ENCODE assay signal across 8 cellular contexts in genomic region chr16:1773703-1774455, GRCh38. TPM values are rescaled to one million over a fixed set of nuclear protein-coding genes. Genes with fewer than 3 reads are reported as not detected.
DNase-seq lines count a peak whose midpoint lies in the region; ATAC-seq, FAIRE-seq and TF ChIP-seq lines count a peak whose summit lies in the region.

No MANE protein-coding gene starts in this region.

- H3K27ac ChIP-seq in OCI-LY3 (ENCODE audit: low read length), result peak overlapping the region; percentile 82
- peak overlapping the region; percentile 94 for H3K27ac ChIP-seq in lower lobe of right lung
- no peak overlapping the region for H3K27ac ChIP-seq in urinary bladder (ENCODE audit: low read depth)

- no peaks in the 10 kb centered on the region for H3K9me3 Mint-ChIP-seq in activated CD4-positive, alpha-beta T cell treated with anti-CD3 and anti-CD28 coated beads for 36 hours (ENCODE audit: low read depth)

- TF ChIP-seq CTCF in OCI-LY3 (IDR thresholded peaks at IDR 0.05; ENCODE audit: low read depth, low read length), result no peak
- no peak for TF ChIP-seq CTCF in bronchial epithelial cell (IDR thresholded peaks at IDR 0.05; ENCODE audit: insufficient read depth, low read length, severe bottlenecking)
- TF ChIP-seq CTCF in lower lobe of right lung (IDR thresholded peaks at IDR 0.05), result no peak

- H3K36me3 ChIP-seq in OCI-LY3 (replicated peaks; ENCODE audit: low read depth, low read length) (peaks cover 7% of the 10 kb centered on the region), bronchial epithelial cell (ENCODE audit: control insufficient read depth, insufficient read depth, low read length) (peaks cover 22% of the 10 kb centered on the region), lower lobe of right lung (peaks cover 50% of the 10 kb centered on the region), urinary bladder (ENCODE audit: insufficient read depth) (peaks cover 5% of the 10 kb centered on the region)

- peaks cover 19% of the 10 kb centered on the region for H3K36me3 Mint-ChIP-seq in activated CD4-positive, alpha-beta T cell treated with anti-CD3 and anti-CD28 coated beads for 36 hours (ENCODE audit: low read depth)

- peaks cover 35% of the 10 kb centered on the region for H3K79me2 ChIP-seq in OCI-LY3 (ENCODE audit: low read length)

- peak; percentile 52 for DNase-seq in activated CD4-positive, alpha-beta T cell treated with anti-CD3 and anti-CD28 coated beads for 36 hours
- no peak for DNase-seq in activated CD4-positive, alpha-beta T cell treated with anti-CD3 and anti-CD28 coated beads for 4 hours
- DNase-seq in bronchial epithelial cell (ENCODE audit: low read depth) (no peak), lower lobe of right lung (no peak)

- peak overlapping the region; percentile 83 for H3K27ac Mint-ChIP-seq in activated CD4-positive, alpha-beta T cell treated with anti-CD3 and anti-CD28 coated beads for 36 hours

- H3K4me1 ChIP-seq in OCI-LY3 (ENCODE audit: low read length) (peaks cover 12% of the 10 kb centered on the region), lower lobe of right lung (peaks cover 37% of the 10 kb centered on the region), urinary bladder (ENCODE audit: insufficient read depth) (no peaks in the 10 kb centered on the region)

- no peaks in the 10 kb centered on the region for H4K20me1 ChIP-seq in OCI-LY3 (ENCODE audit: insufficient read depth, low read length)

- H3K4me1 Mint-ChIP-seq in activated CD4-positive, alpha-beta T cell treated with anti-CD3 and anti-CD28 coated beads for 36 hours, result peaks cover 9% of the 10 kb centered on the region

- peak overlapping the region; percentile 97 for H3K4me2 ChIP-seq in OCI-LY3 (ENCODE audit: low read length)

- H3K4me3 ChIP-seq in OCI-LY3 (ENCODE audit: low read length) (peak overlapping the region; percentile 99), bronchial epithelial cell (ENCODE audit: low read depth, low read length) (peak overlapping the region; percentile 97), lower lobe of right lung (peak overlapping the region; percentile 98), urinary bladder (ENCODE audit: low read depth, low read length) (peak overlapping the region; percentile 94)

- no peaks in the 10 kb centered on the region for H3K27me3 Mint-ChIP-seq in activated CD4-positive, alpha-beta T cell treated with anti-CD3 and anti-CD28 coated beads for 36 hours

- WGBS in urinary bladder, result 17% methylated on average over 45 of the region's 45 CpGs

- intact Hi-C loops in activated CD4-positive, alpha-beta T cell treated with anti-CD3 and anti-CD28 coated beads for 36 hours (cut with DNase I, micrococcal nuclease), result loop anchor here (1.0 to 5.0 kb wide), 18 partner anchors 8 to 1092 kb away; partner anchors contain the start of genes MAPK8IP3 (in 2 of the 2), NUBP2 (in 2 of the 2), SPSB3 (in 2 of the 2) and CRAMP1 (in 1 of the 2)
- intact Hi-C loops in lower lobe of right lung (cut with DNase I), result no loop called here

- peak overlapping the region; percentile 94 for H3K4me3 Mint-ChIP-seq in activated CD4-positive, alpha-beta T cell treated with anti-CD3 and anti-CD28 coated beads for 36 hours

- FAIRE-seq in bronchial epithelial cell (lab: Jason Lieb, UNC), result no peak

- H2AFZ ChIP-seq in OCI-LY3 (ENCODE audit: low read depth, low read length), result no peak overlapping the region

- peak overlapping the region; percentile 97 for H3K9ac ChIP-seq in OCI-LY3 (ENCODE audit: low read length)

- H3K9me3 ChIP-seq in OCI-LY3 (ENCODE audit: insufficient read depth, low read length) (no peaks in the 10 kb centered on the region), lower lobe of right lung (no peaks in the 10 kb centered on the region)

- ATAC-seq in activated CD4-positive, alpha-beta T cell treated with anti-CD3 and anti-CD28 coated beads for 36 hours, result peak; percentile 3
- peak; percentile 1 to 15 for ATAC-seq in lower lobe of right lung
- no peak for ATAC-seq in GM18873 (IDR thresholded peaks at IDR 0.05; ENCODE audit: low FRiP score, unreplicated experiment)
- ATAC-seq in GM19463 (IDR thresholded peaks at IDR 0.05; ENCODE audit: unreplicated experiment), result no peak

- POLR2A ChIA-PET in activated CD4-positive, alpha-beta T cell treated with anti-CD3 and anti-CD28 coated beads for 36 hours (lab: Charles Lee), result interaction anchor here (5.2 kb wide), 1 partner anchor 9 kb away, joined by 39 read pairs; the partner anchor contains the start of genes NUBP2 and SPSB3

- H3K27me3 ChIP-seq in OCI-LY3 (ENCODE audit: low read depth, low read length) (no peaks in the 10 kb centered on the region), bronchial epithelial cell (ENCODE audit: control insufficient read depth, insufficient read depth, low read length) (no peaks in the 10 kb centered on the region), lower lobe of right lung (ENCODE audit: low read depth) (no peaks in the 10 kb centered on the region)

- CTCF ChIA-PET in activated CD4-positive, alpha-beta T cell treated with anti-CD3 and anti-CD28 coated beads for 36 hours (lab: Charles Lee), result interaction anchor here (0.7 to 1.0 kb wide), 3 partner anchors 9 to 1238 kb away, joined by 3 to 5 read pairs (median 4); partner anchors contain the start of genes NUBP2 and SPSB3

RNA-seq across cellular contexts. Expression of gene MRPS34, which starts 0.9 kb away (rescaled TPM):
- total RNA-seq in activated CD4-positive, alpha-beta T cell treated with anti-CD3 and anti-CD28 coated beads for 36 hours, result 100 to 1,000 TPM; 146 to 175 TPM
- total RNA-seq in bronchial epithelial cell (71.3 and 74.8 TPM in 2 replicates), lower lobe of right lung (58.0 TPM), urinary bladder (21.9 TPM)
- polyA plus RNA-seq in urinary bladder, result 98.2 TPM

RNA-seq across cellular contexts. Expression of gene EME2, which starts 1.3 kb away (rescaled TPM):
- 10 to 100 TPM; 13.1 to 18.4 TPM for total RNA-seq in activated CD4-positive, alpha-beta T cell treated with anti-CD3 and anti-CD28 coated beads for 36 hours
- total RNA-seq in bronchial epithelial cell (5.8 and 6.1 TPM in 2 replicates), lower lobe of right lung (15.5 TPM), urinary bladder (8.1 TPM)
- 6.3 TPM for polyA plus RNA-seq in urinary bladder

RNA-seq across cellular contexts. Expression of gene NME3, which starts 2.5 kb away (rescaled TPM):
- 10 to 100 TPM; 23.7 to 43.6 TPM for total RNA-seq in activated CD4-positive, alpha-beta T cell treated with anti-CD3 and anti-CD28 coated beads for 36 hours
- total RNA-seq in bronchial epithelial cell (48.5 and 56.9 TPM in 2 replicates), lower lobe of right lung (56.5 TPM), urinary bladder (19.1 TPM)
- 121 TPM for polyA plus RNA-seq in urinary bladder

RNA-seq across cellular contexts. Expression of gene SPSB3, which starts 8.5 kb away (rescaled TPM):
- 10 to 100 TPM; 12.5 to 13.6 TPM for total RNA-seq in activated CD4-positive, alpha-beta T cell treated with anti-CD3 and anti-CD28 coated beads for 36 hours
- 35.5 and 48.2 TPM in 2 replicates for total RNA-seq in bronchial epithelial cell
- total RNA-seq in lower lobe of right lung, result 44.2 TPM
- 29.2 TPM for total RNA-seq in urinary bladder
- 81.7 TPM for polyA plus RNA-seq in urinary bladder

RNA-seq across cellular contexts. Expression of gene NUBP2, which starts 8.9 kb away (rescaled TPM):
- 10 to 100 TPM; 34.4 to 42.4 TPM for total RNA-seq in activated CD4-positive, alpha-beta T cell treated with anti-CD3 and anti-CD28 coated beads for 36 hours
- total RNA-seq in bronchial epithelial cell (60.2 and 82.9 TPM in 2 replicates), lower lobe of right lung (36.0 TPM), urinary bladder (29.5 TPM)
- 82.0 TPM for polyA plus RNA-seq in urinary bladder

Comparison
In these comparisons a context has a peak if more than half of its experiments do, and no peak if none do; other contexts are left out.
1. ATAC-seq: peak in activated CD4-positive, alpha-beta T cell treated with anti-CD3 and anti-CD28 coated beads for 36 hours (single experiment) and lower lobe of right lung (2 of 2); none in GM18873 (single experiment) and GM19463 (single experiment).
2. Peak in every context shown above with its lines, with median percentiles within 50 percentile points of each other: H3K4me3 ChIP-seq.